ENCODE assay signal across 11 cellular contexts in genomic region chr12:63918788-63919300, GRCh38.
DNase-seq lines count a peak whose midpoint lies in the region; ATAC-seq, FAIRE-seq and TF ChIP-seq lines count a peak whose summit lies in the region.
"Had no signal": no experiment of that assay in that cellular context is flagged by ENCODE, and none has a peak within 500 bp of the region (broad histone marks: within the 10 kb centered on the region; RNA-seq: fewer than 3 reads in every experiment).

No MANE protein-coding gene starts in this region.

- peak; percentile 87 to 88; a peak in 4 of 5 replicates for TF ChIP-seq EP300 in A549 (IDR thresholded peaks at IDR 0.05)

- H3K4me3 ChIP-seq in A549 (peak overlapping the region; percentile 29), astrocyte of the spinal cord (ENCODE audit: low read depth, low read length) (no peak overlapping the region)

- POLR2A ChIA-PET in A549 (lab: Yijun Ruan, JAX): interaction anchor here (0.9 to 2.7 kb wide), 9 partner anchors 14 to 485 kb away, joined by 3 to 23 read pairs (median 3); partner anchors contain the start of genes KICS2, SRGAP1 and XPOT
- POLR2A ChIA-PET in T-cell (lab: Charles Lee): no interaction called here

- peaks cover 0 to 2% of the 10 kb centered on the region in 2 donors for H3K27me3 Mint-ChIP-seq in T-cell

- DNase-seq in A549 (ENCODE audit: low read depth in 1 of 2, low spot score in 1 of 2) (peak; percentile 71 to 96), HPDE6-E6E7 (ENCODE audit: extremely low spot score) (peak; percentile 53), astrocyte of the spinal cord (ENCODE audit: low read depth, low spot score) (peak; percentile 91), kidney tubule cell (ENCODE audit: low spot score) (peak; percentile 73), T-cell (no peak)
- DNase-seq: activated effector memory CD4-positive, alpha-beta T cell treated with anti-CD3 and anti-CD28 coated beads, Interleukin-2, amount 50 U/mL, for 16 hours; COR-L47 had no signal

- no peak; a peak in 3 of 5 replicates for TF ChIP-seq RAD21 in A549 (conservative IDR thresholded peaks at IDR 0.05 in 1 of 2, IDR thresholded peaks at IDR 0.05 in 1 of 2)

- H3K4me1 Mint-ChIP-seq in T-cell: no peaks in the 10 kb centered on the region

- peak overlapping the region; percentile 94 to 97 for H3K27ac ChIP-seq in A549

- no peaks in the 10 kb centered on the region for H3K9me3 Mint-ChIP-seq in T-cell

- TF ChIP-seq POLR2A in A549 (IDR thresholded peaks at IDR 0.05; ENCODE audit: low read length): no peak

- no peak for TF ChIP-seq CTCF in A549 (IDR thresholded peaks at IDR 0.05)
- no peak for TF ChIP-seq CTCF in astrocyte of the spinal cord (IDR thresholded peaks at IDR 0.05; ENCODE audit: low read depth, low read length)

- no peak overlapping the region for H3K27ac Mint-ChIP-seq in T-cell

- peak overlapping the region; percentile 77 for H3K4me2 ChIP-seq in A549

- WGBS in A549 (ENCODE audit: missing lambda C conversion rate): 8% methylated on average over 6 of the region's 6 CpGs

- H3K36me3 Mint-ChIP-seq in T-cell: no peaks in the 10 kb centered on the region

- ATAC-seq in A549 (peak; percentile 84 to 85), GM18907 (IDR thresholded peaks at IDR 0.05; ENCODE audit: unreplicated experiment) (no peak), HG02885 (IDR thresholded peaks at IDR 0.05; ENCODE audit: poor library complexity, unreplicated experiment) (no peak), GM18858 (IDR thresholded peaks at IDR 0.05; ENCODE audit: unreplicated experiment) (no peak), T-cell (replicated peaks in 1 of 4) (no peak)

- H3K4me1 ChIP-seq in A549: peaks cover 80% of the 10 kb centered on the region

- CTCF ChIA-PET in A549 (lab: Yijun Ruan, JAX): interaction anchor here (0.9 to 2.5 kb wide), 3 partner anchors 29 to 75 kb away, joined by 5 to 10 read pairs (median 5); partner anchors contain the start of gene SRGAP1
- CTCF ChIA-PET in T-cell (lab: Charles Lee): no interaction called here

- H3K4me3 Mint-ChIP-seq in T-cell: no peak overlapping the region

- H3K9me3 ChIP-seq in A549: no peaks in the 10 kb centered on the region

- in situ Hi-C loops in astrocyte of the spinal cord (cut with HindIII; ENCODE audit: low sequenced_read_pairs): no loop called here

- peak; percentile 18 for FAIRE-seq in A549 (lab: Jason Lieb, UNC)
- FAIRE-seq: islet of Langerhans had no signal

TF ChIP-seq in A549, 52 proteins besides CTCF, POLR2A, EP300 and RAD21:
- TF ChIP-seq ATOH8 (CRISPR knock-in tag; IDR thresholded peaks at IDR 0.05; ENCODE audit: low read depth) (0 out of 2 replicates have a peak, but pooled peaks have one; percentile 52), MAFK (IDR thresholded peaks at IDR 0.05; ENCODE audit: partially characterized antibody) (no peak), RARB (CRISPR knock-in tag; IDR thresholded peaks at IDR 0.05) (peak; percentile 72; the same call in 1 of the 2 replicates), ZSCAN20 (CRISPR knock-in tag; IDR thresholded peaks at IDR 0.05) (peak; percentile 83; the same call in 1 of the 2 replicates), FOXS1 (CRISPR knock-in tag; IDR thresholded peaks at IDR 0.05) (peak; percentile 96), JUNB (IDR thresholded peaks at IDR 0.05) (peak; percentile 93), HEYL (CRISPR knock-in tag; IDR thresholded peaks at IDR 0.05) (0 out of 2 replicates have a peak, but pooled peaks have one; percentile 24), GATA3 (IDR thresholded peaks at IDR 0.05; ENCODE audit: borderline replicate concordance) (peak; percentile 96), HOXB5 (CRISPR knock-in tag; IDR thresholded peaks at IDR 0.05) (peak; percentile 76), FOSB (CRISPR knock-in tag; IDR thresholded peaks at IDR 0.05) (peak; percentile 55; the same call in 1 of the 2 replicates), PHF8 (IDR thresholded peaks at IDR 0.05; ENCODE audit: borderline replicate concordance, low read depth) (no peak), FOSL2 (IDR thresholded peaks at IDR 0.05) (peak; percentile 94), FOSL2 (CRISPR knock-in tag; IDR thresholded peaks at IDR 0.05) (peak; percentile 98), CEBPB (IDR thresholded peaks at IDR 0.05) (peak; percentile 84 to 89; a peak in 3 of 4 replicates), SMC3 (IDR thresholded peaks at IDR 0.05) (peak; percentile 39; the same call in 1 of the 3 replicates), EHF (CRISPR knock-in tag; IDR thresholded peaks at IDR 0.05) (0 out of 2 replicates have a peak, but pooled peaks have one; percentile 7), HOXA7 (CRISPR knock-in tag; IDR thresholded peaks at IDR 0.05) (0 out of 2 replicates have a peak, but pooled peaks have one; percentile 22), MAX (IDR thresholded peaks at IDR 0.05) (peak; percentile 84), ELK1 (IDR thresholded peaks at IDR 0.05; ENCODE audit: low read depth, low read length) (no peak), PBX3 (IDR thresholded peaks at IDR 0.05) (peak; percentile 68; the same call in 1 of the 2 replicates), SREBF2 (IDR thresholded peaks at IDR 0.05) (no peak), HES2 (IDR thresholded peaks at IDR 0.05) (peak; percentile 45; the same call in 1 of the 2 replicates), REST (IDR thresholded peaks at IDR 0.05) (no peak), BCL3 (IDR thresholded peaks at IDR 0.05) (peak; percentile 43; the same call in 1 of the 3 replicates)

Comparison
In these comparisons a context has a peak if more than half of its experiments do, and no peak if none do; other contexts are left out.
1. ATAC-seq: peak in A549 (2 of 2); none in GM18907 (single experiment), HG02885 (single experiment), GM18858 (single experiment) and T-cell (0 of 4).
2. DNase-seq: peak in A549 (2 of 2), HPDE6-E6E7 (single experiment), astrocyte of the spinal cord (single experiment) and kidney tubule cell (single experiment); none in T-cell (0 of 34).